In genomic region chr4:10296730-10297129, GRCh38 we compare ENCODE assay signal across 13 cellular contexts.
A peak's percentile ranks its signal among the peaks of the same experiment; 100 is the strongest.
DNase-seq lines count a peak whose midpoint lies in the region; ATAC-seq, FAIRE-seq and TF ChIP-seq lines count a peak whose summit lies in the region.
"Had no signal": no experiment of that assay in that cellular context is flagged by ENCODE, and none has a peak within 500 bp of the region (broad histone marks: within the 10 kb centered on the region; RNA-seq: fewer than 3 reads in every experiment).

No MANE protein-coding gene starts in this region.

- H3K9ac ChIP-seq in HUES64 (ENCODE audit: low read depth, low read length): peak overlapping the region; percentile 24; the same call in 1 of the 2 replicates
- H3K9ac ChIP-seq in K562 (ENCODE audit: insufficient read depth in 1 of 2, low read depth in 2 of 2, low read length in 2 of 2): no peak overlapping the region

- no peak overlapping the region for H3K27ac Mint-ChIP-seq in stimulated activated memory B cell treated with anti-CD40 and anti-IgM and Interleukin-4, amounts not matched to agents 10 μg/mL and 1 μg/mL and 100 μg/mL, for 72 hours

- no peak for TF ChIP-seq EP300 in K562 (IDR thresholded peaks at IDR 0.05; ENCODE audit: low read length)
- no peak for TF ChIP-seq EP300 in stomach (IDR thresholded peaks at IDR 0.05)

- no peaks in the 10 kb centered on the region for H3K36me3 ChIP-seq in HUES64 (ENCODE audit: insufficient read depth, low read length)
- no peaks in the 10 kb centered on the region; the same call in 2 of the 3 replicates for H3K36me3 ChIP-seq in K562 (ENCODE audit: control insufficient read depth, insufficient read depth, low read length)
- H3K36me3 ChIP-seq in stomach: no peaks in the 10 kb centered on the region
- no peaks in the 10 kb centered on the region for H3K36me3 ChIP-seq in upper lobe of right lung
- H3K36me3 ChIP-seq: ascending aorta had no signal

- no peaks in the 10 kb centered on the region for H3K79me2 ChIP-seq in K562 (ENCODE audit: control insufficient read depth, insufficient read depth, low read length)

- DNase-seq in K562 (ENCODE audit: extremely low read depth in 1 of 4, low spot score in 3 of 4): no peak
- peak; percentile 81 for DNase-seq in inferior parietal cortex (ENCODE audit: extremely low spot score)
- peak; percentile 29 for DNase-seq in stomach
- DNase-seq in upper lobe of right lung: no peak
- DNase-seq in NCI-H2081 (lab: John Stamatoyannopoulos, UW): no peak
- DNase-seq: activated CD8-positive, alpha-beta memory T cell treated with anti-CD3 and anti-CD28 coated beads for 24 hours; GOT3; NCI-H774; stimulated activated CD8-positive, alpha-beta memory T cell treated with anti-CD3 and anti-CD28 coated beads, Interleukin-4, amount 100 ng/mL, for 48 hours had no signal

- no peaks in the 10 kb centered on the region for H3K4me1 Mint-ChIP-seq in stimulated activated memory B cell treated with anti-CD40 and anti-IgM and Interleukin-4, amounts not matched to agents 10 μg/mL and 1 μg/mL and 100 μg/mL, for 72 hours

- POLR2A ChIA-PET in K562 (lab: Yijun Ruan, JAX): interaction anchor here (0.7 to 1.6 kb wide), 3 partner anchors 17 to 108 kb away, joined by 3 read pairs; no protein-coding TSS in a partner anchor

- H3K4me3 ChIP-seq in HUES64 (ENCODE audit: low read length) (no peak overlapping the region), K562 (no peak overlapping the region), stomach (no peak overlapping the region), upper lobe of right lung (no peak overlapping the region)
- H3K4me3 ChIP-seq: ascending aorta had no signal

- no peaks in the 10 kb centered on the region for H4K20me1 ChIP-seq in K562 (replicated peaks; ENCODE audit: control insufficient read depth, insufficient read depth, low read length)

- in situ Hi-C loops in K562 (cut with MboI): no loop called here

- BruUV-seq in K562 (replicated peaks; lab: Mats Ljungman, UMichigan): no TSS peak

- no peak for TF ChIP-seq RAD21 in K562 (CRISPR knock-in tag; conservative IDR thresholded peaks at IDR 0.05 in 1 of 2, IDR thresholded peaks at IDR 0.05 in 1 of 2)

- no peaks in the 10 kb centered on the region for H3K9me3 ChIP-seq in HUES64 (ENCODE audit: insufficient read depth, low read depth, low read length)
- H3K9me3 ChIP-seq in K562 (replicated peaks; ENCODE audit: control insufficient read depth, insufficient read depth, low read depth, low read length): no peaks in the 10 kb centered on the region
- no peaks in the 10 kb centered on the region for H3K9me3 ChIP-seq in stomach
- H3K9me3 ChIP-seq in upper lobe of right lung: no peaks in the 10 kb centered on the region
- H3K9me3 ChIP-seq: ascending aorta had no signal

- TF ChIP-seq POLR2A in K562 (conservative IDR thresholded peaks at IDR 0.05): no peak
- no peak for TF ChIP-seq POLR2A in stomach (IDR thresholded peaks at IDR 0.05)

- 69% methylated on average over 3 of the region's 3 CpGs for WGBS in HUES64
- WGBS in K562 (ENCODE audit: insufficient coverage, low coverage, missing lambda C conversion rate): 64% methylated on average over 3 of the region's 3 CpGs
- 16 to 29% (median 26%) methylated on average over 3 of the region's 3 CpGs for WGBS in stomach, 5 donors

- H3K9me3 Mint-ChIP-seq in stimulated activated memory B cell treated with anti-CD40 and anti-IgM and Interleukin-4, amounts not matched to agents 10 μg/mL and 1 μg/mL and 100 μg/mL, for 72 hours: no peaks in the 10 kb centered on the region

- no peak overlapping the region for H3K27ac ChIP-seq in HUES64 (ENCODE audit: low read depth, low read length)
- H3K27ac ChIP-seq in K562 (ENCODE audit: extremely low read depth, low read depth, low read length): no peak overlapping the region
- no peak overlapping the region for H3K27ac ChIP-seq in stomach
- no peak overlapping the region for H3K27ac ChIP-seq in upper lobe of right lung
- H3K27ac ChIP-seq: ascending aorta had no signal

- CTCF ChIA-PET in K562 (lab: Yijun Ruan, JAX; ENCODE audit: low intra/inter-chr PET ratio): no interaction called here

- peak overlapping the region; percentile 53 for H2AFZ ChIP-seq in K562 (ENCODE audit: low read depth, low read length)

- TF ChIP-seq CTCF in K562 (IDR thresholded peaks at IDR 0.05 in 2 of 3, conservative IDR thresholded peaks at IDR 0.05 in 1 of 3; ENCODE audit: insufficient read depth in 2 of 3, low read depth in 1 of 3, low read length in 3 of 3) (no peak), stomach (IDR thresholded peaks at IDR 0.05) (no peak), upper lobe of right lung (IDR thresholded peaks at IDR 0.05) (no peak)

- intact Hi-C loops in K562 (cut with micrococcal nuclease): no loop called here
- intact Hi-C loops in stomach (cut with DNase I; ENCODE audit: low total_unique reads): no loop called here
- intact Hi-C loops in upper lobe of right lung (cut with DNase I): no loop called here

- ATAC-seq in K562: no peak; the same call in 2 of the 3 replicates
- no peak for ATAC-seq in HG02840 (IDR thresholded peaks at IDR 0.05; ENCODE audit: low FRiP score, unreplicated experiment)
- ATAC-seq in upper lobe of right lung: no peak
- ATAC-seq in stimulated activated memory B cell treated with anti-CD40 and anti-IgM and Interleukin-4, amounts not matched to agents 10 μg/mL and 1 μg/mL and 100 μg/mL, for 72 hours: no peak

- H3K4me3 Mint-ChIP-seq in stimulated activated memory B cell treated with anti-CD40 and anti-IgM and Interleukin-4, amounts not matched to agents 10 μg/mL and 1 μg/mL and 100 μg/mL, for 72 hours: no peak overlapping the region

- H3K4me1 ChIP-seq in HUES64 (ENCODE audit: insufficient read depth, low read length): peaks cover 31% of the 10 kb centered on the region
- 0 out of 5 replicates have a peak, but pooled peaks cover 0 to 6% of the 10 kb centered on the region in 2 experiments for H3K4me1 ChIP-seq in K562 (replicated peaks in 1 of 2; ENCODE audit: control insufficient read depth in 2 of 2, insufficient read depth in 2 of 2, low read length in 2 of 2)
- peaks cover 0 to 11% (median 2%) of the 10 kb centered on the region in 4 donors for H3K4me1 ChIP-seq in stomach
- H3K4me1 ChIP-seq in upper lobe of right lung: no peaks in the 10 kb centered on the region
- H3K4me1 ChIP-seq: ascending aorta had no signal

- no peaks in the 10 kb centered on the region for H3K9me1 ChIP-seq in K562 (ENCODE audit: control insufficient read depth, insufficient read depth, low read length)

- H3K4me2 ChIP-seq in K562 (ENCODE audit: insufficient read depth, low read length): no peak overlapping the region

- no peaks in the 10 kb centered on the region for H3K27me3 ChIP-seq in HUES64 (ENCODE audit: insufficient read depth, low read length)
- no peaks in the 10 kb centered on the region for H3K27me3 ChIP-seq in K562 (ENCODE audit: control insufficient read depth in 2 of 2, insufficient read depth in 2 of 2, low read length in 2 of 2)
- H3K27me3 ChIP-seq in stomach: no peaks in the 10 kb centered on the region
- H3K27me3 ChIP-seq in upper lobe of right lung: no peaks in the 10 kb centered on the region
- H3K27me3 ChIP-seq: ascending aorta had no signal

- H3K36me3 Mint-ChIP-seq in stimulated activated memory B cell treated with anti-CD40 and anti-IgM and Interleukin-4, amounts not matched to agents 10 μg/mL and 1 μg/mL and 100 μg/mL, for 72 hours: no peaks in the 10 kb centered on the region

- FAIRE-seq in K562 (lab: Jason Lieb, UNC): no peak

- peaks cover 13% of the 10 kb centered on the region for H3K27me3 Mint-ChIP-seq in stimulated activated memory B cell treated with anti-CD40 and anti-IgM and Interleukin-4, amounts not matched to agents 10 μg/mL and 1 μg/mL and 100 μg/mL, for 72 hours

TF ChIP-seq in K562, 482 proteins besides CTCF, POLR2A, EP300 and RAD21:
- TF ChIP-seq L3MBTL2 (IDR thresholded peaks at IDR 0.05) (0 out of 2 replicates have a peak, but pooled peaks have one; percentile 16), SMARCA4 (IDR thresholded peaks at IDR 0.05) (no peak)

Comparison
In these comparisons a context has a peak if more than half of its experiments do, and no peak if none do; other contexts are left out.
1. DNase-seq: peak in inferior parietal cortex (single experiment) and stomach (single experiment); none in K562 (0 of 4), upper lobe of right lung (single experiment) and NCI-H2081 (0 of 2).